9 cellular contexts compared by ENCODE assay signal in the genomic region with DNA sequence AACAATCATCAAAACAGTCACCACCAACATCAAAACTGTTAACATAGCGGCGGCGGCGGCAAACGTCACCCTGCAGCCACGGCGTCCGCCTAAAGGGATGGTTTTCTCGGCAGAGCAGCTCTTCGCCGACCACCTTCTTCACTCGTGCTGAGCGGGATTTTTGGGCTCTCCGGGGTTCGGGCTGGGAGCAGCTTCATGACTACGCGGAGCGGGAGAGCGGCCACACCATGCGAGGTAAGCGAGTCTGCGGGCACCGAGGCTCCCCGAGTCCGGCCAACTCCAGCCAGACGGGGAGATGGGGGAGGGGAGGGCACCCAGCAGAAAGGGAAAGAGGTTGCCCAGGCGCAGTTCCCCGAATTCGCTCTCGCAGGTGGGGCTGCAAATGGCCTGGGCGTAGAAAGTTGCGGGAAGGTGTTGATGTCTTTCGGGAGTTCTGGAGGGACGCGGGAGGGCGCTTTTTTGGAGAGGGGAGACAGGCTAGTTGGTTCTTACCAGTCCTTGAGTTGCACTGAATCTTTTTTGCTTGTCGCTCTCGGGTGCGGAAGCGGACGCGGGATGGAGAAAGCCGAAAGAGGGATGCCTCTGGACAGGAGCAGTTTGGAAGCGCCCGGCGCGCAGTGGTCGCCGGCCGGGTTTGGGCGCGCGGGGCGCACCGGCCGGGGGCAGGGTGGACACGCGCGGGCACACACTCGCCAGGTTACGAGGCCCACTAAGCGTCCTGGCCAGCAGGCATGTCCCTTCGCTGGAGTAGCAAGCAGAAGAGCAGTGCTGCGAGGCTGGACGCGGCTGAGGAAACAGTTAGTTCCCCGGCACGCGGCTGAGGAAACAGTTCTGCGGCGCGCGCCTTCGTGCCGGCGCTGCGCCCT. TPM values are rescaled to one million over a fixed set of nuclear protein-coding genes. Genes with fewer than 3 reads are reported as not detected.
A peak's percentile ranks its signal among the peaks of the same experiment; 100 is the strongest.
DNase-seq lines count a peak whose midpoint lies in the region; ATAC-seq, FAIRE-seq and TF ChIP-seq lines count a peak whose summit lies in the region.
"Had no signal": no experiment of that assay in that cellular context is flagged by ENCODE, and none has a peak within 500 bp of the region (broad histone marks: within the 10 kb centered on the region; RNA-seq: fewer than 3 reads in every experiment).

No MANE protein-coding gene starts in this region.

- CTCF ChIA-PET in GM12878 (lab: Yijun Ruan, JAX) = no interaction called here

- SMC1A ChIA-PET in GM12878 (lab: Charles Lee; ENCODE audit: uncharacterized antibody, unreplicated experiment) = no interaction called here

- peaks cover 7 to 22% of the 10 kb centered on the region in 2 experiments for H3K27me3 ChIP-seq in GM12878 (replicated peaks in 1 of 2; ENCODE audit: control insufficient read depth in 2 of 2, insufficient read depth in 2 of 2, low read length in 1 of 2)
- peaks cover 61% of the 10 kb centered on the region for H3K27me3 ChIP-seq in skeletal muscle satellite cell (ENCODE audit: control insufficient read depth, insufficient read depth, low read length)

- WGBS in GM12878 (ENCODE audit: insufficient coverage, insufficient replicate concordance, low lambda C conversion rate, missing lambda C conversion rate) = 5% methylated on average over 64 of the region's 77 CpGs

- peak overlapping the region; percentile 51 for H3K4me3 ChIP-seq in Jurkat, Clone E6-1 (ENCODE audit: low read length)
- peak overlapping the region; percentile 73 for H3K4me3 ChIP-seq in GM12878
- peak overlapping the region; percentile 70 for H3K4me3 ChIP-seq in skeletal muscle satellite cell (ENCODE audit: low read length)

- in situ Hi-C loops in GM12878 (cut with MboI) = no loop called here

- no peak for TF ChIP-seq CTCF in GM12878 (IDR thresholded peaks at IDR 0.05 in 2 of 3, conservative IDR thresholded peaks at IDR 0.05 in 1 of 3; ENCODE audit: control insufficient read depth in 2 of 3, extremely low read depth in 1 of 3, insufficient read depth in 1 of 3, low read depth in 3 of 3, low read length in 3 of 3)

- H3K4me1 ChIP-seq in GM12878 (ENCODE audit: control insufficient read depth, insufficient read depth, low read length) = no peaks in the 10 kb centered on the region; the same call in 1 of the 2 replicates
- peaks cover 19% of the 10 kb centered on the region for H3K4me1 ChIP-seq in skeletal muscle satellite cell (ENCODE audit: control insufficient read depth, insufficient read depth, low read length)

- FAIRE-seq in GM12878 (lab: Jason Lieb, UNC) = no peak

- DNase-seq in NCI-H1417 (lab: John Stamatoyannopoulos, UW) (peak in 2 of 3 experiments; percentile 41 to 52), NCI-H1417 treated with DMSO at 0.1 percent for 48 hours (lab: John Stamatoyannopoulos, UW) (no peak), GM12878 (ENCODE audit: low read depth, low spot score) (no peak), iPS-NIHi7 (ENCODE audit: extremely low spot score) (peak; percentile 31), activated gamma-delta T cell treated with Interleukin-2 at 50 U/mL for 16 hours (no peak)
- DNase-seq in Jurkat, Clone E6-1 (ENCODE audit: low read depth, low spot score) = no peak

- no peak for TF ChIP-seq RAD21 in GM12878 (IDR thresholded peaks at IDR 0.05; ENCODE audit: insufficient read depth, low read depth, low read length)

- peak; percentile 43 for ATAC-seq in GM12878
- no peak for ATAC-seq in HG03196 (IDR thresholded peaks at IDR 0.05; ENCODE audit: unreplicated experiment)

- peak overlapping the region; percentile 96 for H3K4me2 ChIP-seq in GM12878 (ENCODE audit: control insufficient read depth, insufficient read depth)
- H3K4me2 ChIP-seq in skeletal muscle satellite cell (ENCODE audit: low read length) = peak overlapping the region; percentile 80

- no TSS peak for BruUV-seq in GM12878 (replicated peaks; lab: Mats Ljungman, UMichigan)

- RAD21 ChIA-PET in GM12878 (lab: Charles Lee; ENCODE audit: unreplicated experiment) = no interaction called here

- no peak for TF ChIP-seq EP300 in GM12878 (IDR thresholded peaks at IDR 0.05; ENCODE audit: borderline replicate concordance in 1 of 2, control insufficient read depth in 1 of 2, low read depth in 2 of 2, low read length in 2 of 2)

- intact Hi-C loops in GM12878 (cut with micrococcal nuclease; ENCODE audit: unreplicated experiment) = loop anchor here (10.0 kb wide), 1 partner anchor 247 kb away; no protein-coding TSS in a partner anchor

- POLR2A ChIA-PET in GM12878 (lab: Charles Lee) = no interaction called here

- no peaks in the 10 kb centered on the region for H4K20me1 ChIP-seq in GM12878 (ENCODE audit: control insufficient read depth, insufficient read depth)

- no peak for TF ChIP-seq POLR2A in GM12878 (IDR thresholded peaks at IDR 0.05; ENCODE audit: low read depth, low read length)

- H3K9ac ChIP-seq in GM12878 (ENCODE audit: control insufficient read depth, insufficient read depth, low read length) = peak overlapping the region; percentile 22; the same call in 1 of the 2 replicates
- peak overlapping the region; percentile 14 for H3K9ac ChIP-seq in skeletal muscle satellite cell (ENCODE audit: low read depth, low read length)

- H3K9me3 ChIP-seq in GM12878 (replicated peaks; ENCODE audit: control insufficient read depth, insufficient read depth, low read length) (no peaks in the 10 kb centered on the region), skeletal muscle satellite cell (replicated peaks; ENCODE audit: low read length) (no peaks in the 10 kb centered on the region)

- no peak overlapping the region for H3K27ac ChIP-seq in GM12878 (ENCODE audit: control insufficient read depth, insufficient read depth)
- H3K27ac ChIP-seq: C4-2B had no signal

- no peaks in the 10 kb centered on the region for H3K36me3 ChIP-seq in GM12878 (ENCODE audit: control insufficient read depth in 2 of 2, insufficient read depth in 2 of 2, low read length in 1 of 2)
- no peaks in the 10 kb centered on the region for H3K36me3 ChIP-seq in skeletal muscle satellite cell (ENCODE audit: insufficient read depth, low read length)

- peak overlapping the region; percentile 94 for H2AFZ ChIP-seq in GM12878 (ENCODE audit: control insufficient read depth, low read depth, low read length)

- H3K79me2 ChIP-seq in GM12878 (ENCODE audit: control insufficient read depth, insufficient read depth, low read length) = no peaks in the 10 kb centered on the region

TF ChIP-seq in GM12878, 131 proteins besides CTCF, POLR2A, EP300 and RAD21:
- TF ChIP-seq POU2F2 (IDR thresholded peaks at IDR 0.05; ENCODE audit: borderline replicate concordance, low read depth, low read length) = no peak
- TF ChIP-seq EZH2 (IDR thresholded peaks at IDR 0.05; ENCODE audit: borderline replicate concordance, control insufficient read depth, low read depth, low read length) = 0 out of 2 replicates have a peak, but pooled peaks have one; percentile 25
- TF ChIP-seq HDAC6 (IDR thresholded peaks at IDR 0.05; ENCODE audit: unreplicated experiment) = peak; percentile 95

RNA-seq across cellular contexts. Expression of a gene that starts 0.8 kb away (rescaled TPM):
- polyA plus RNA-seq in Jurkat, Clone E6-1 (2012; ENCODE audit: insufficient read depth, insufficient read length) = 12.1 TPM
- total RNA-seq in GM12878 (2013; cell fraction: nucleolus; rRNA removed) = not detected in 2 replicates
- total RNA-seq in GM12878 (2014; rRNA removed) (under 0.01 TPM in 1 of 2 replicates, not detected in the other), GM12878 (2014; rRNA removed; fragmentation: Illumina TruSeq; extraction: Trizol) (not detected in 2 replicates), GM12878 (2021) (not detected in 2 replicates)
- not detected for polyA plus RNA-seq in GM12878 (2011; ENCODE audit: low read depth)
- polyA plus RNA-seq in GM12878 (2011; rRNA removed) (0.01 and 0.04 TPM in 2 replicates), GM12878 (2014; fragmentation: Illumina TruSeq; extraction: Trizol) (not detected in 2 replicates), GM12878 (2014; fragmentation: Nextera tagmentation; extraction: Ambion mirVana) (not detected), GM12878 (2014; rRNA removed) (not detected in 2 replicates), GM12878 (2016; fragmentation: Nextera tagmentation; extraction: Ambion mirVana) (not detected)
- 0.02 TPM in 1 of 2 replicates, not detected in the other for polyA plus RNA-seq in GM12878 (2011; cell fraction: cytosol; rRNA removed)
- 0.03 TPM in 1 of 2 replicates, not detected in the other for polyA plus RNA-seq in GM12878 (2011; cell fraction: nucleus; rRNA removed)
- polyA plus RNA-seq in GM12878 (2012) = not detected in 2 replicates
- polyA minus RNA-seq in GM12878 (2011; rRNA and poly(A)+ RNA removed) = not detected in 2 replicates
- not detected in 2 replicates for polyA minus RNA-seq in GM12878 (2011; cell fraction: cytosol; rRNA and poly(A)+ RNA removed)
- polyA minus RNA-seq in GM12878 (2011; cell fraction: nucleus; rRNA and poly(A)+ RNA removed) = under 0.01 TPM in 1 of 2 replicates, not detected in the other
- 0.25 and 0.66 TPM in 2 replicates for total RNA-seq in skeletal muscle satellite cell (2012; rRNA removed)

Comparison
In these comparisons a context has a peak if more than half of its experiments do, and no peak if none do; other contexts are left out.
1. DNase-seq: peak in NCI-H1417 (2 of 3) and iPS-NIHi7 (single experiment); none in NCI-H1417 treated with DMSO at 0.1 percent for 48 hours (single experiment), Jurkat, Clone E6-1 (single experiment), GM12878 (single experiment) and activated gamma-delta T cell treated with Interleukin-2 at 50 U/mL for 16 hours (single experiment).
2. Peak in every context shown above with its lines, with median percentiles within 50 percentile points of each other: H3K4me3 ChIP-seq.